Comparison of ENCODE assay signal across 8 cellular contexts in genomic region chr13:74132152-74132767, GRCh38. TPM values are rescaled to one million over a fixed set of nuclear protein-coding genes. Genes with fewer than 3 reads are reported as not detected.
A peak's percentile ranks its signal among the peaks of the same experiment; 100 is the strongest.
DNase-seq lines count a peak whose midpoint lies in the region; ATAC-seq, FAIRE-seq and TF ChIP-seq lines count a peak whose summit lies in the region.

No MANE protein-coding gene starts in this region.

- H3K27ac ChIP-seq in SU-DHL-6 (ENCODE audit: low read depth, low read length), result no peak overlapping the region
- no peak overlapping the region for H3K27ac ChIP-seq in duodenal mucosa (ENCODE audit: low read depth, low read length)

- intact Hi-C loops in lower leg skin (cut with DNase I; ENCODE audit: low total_unique reads), result loop anchor here (10.0 kb wide), 1 partner anchor 153 kb away; no protein-coding TSS in a partner anchor

- H3K9me3 Mint-ChIP-seq in naive thymus-derived CD8-positive, alpha-beta T cell, result peaks cover 0 to 2% (median 0%) of the 10 kb centered on the region in 9 donors

- H2AFZ ChIP-seq in SU-DHL-6 (ENCODE audit: low read depth, low read length, severe bottlenecking), result no peak overlapping the region

- H3K9me3 ChIP-seq in SU-DHL-6 (ENCODE audit: insufficient read depth, low read length) (no peaks in the 10 kb centered on the region), duodenal mucosa (ENCODE audit: control insufficient read depth in 1 of 2, low read length in 2 of 2) (no peaks in the 10 kb centered on the region)

- no peaks in the 10 kb centered on the region for H4K20me1 ChIP-seq in SU-DHL-6 (ENCODE audit: low read depth, low read length)

- POLR2A ChIA-PET in naive thymus-derived CD8-positive, alpha-beta T cell (lab: Charles Lee), result interaction anchor here (0.7 to 6.8 kb wide), 20 partner anchors 15 to 368 kb away, joined by 3 to 157 read pairs (median 6); no protein-coding TSS in a partner anchor

- peaks cover 0 to 17% of the 10 kb centered on the region in 2 donors for H3K4me1 ChIP-seq in duodenal mucosa (ENCODE audit: control insufficient read depth in 1 of 2, insufficient read depth in 2 of 2, low read length in 2 of 2)

- DNase-seq in GM13977 (ENCODE audit: low spot score), result peak; percentile 13
- DNase-seq in naive thymus-derived CD8-positive, alpha-beta T cell, result peak in 8 of 10 donors; percentile 27 to 71 (median 55)
- no peak for DNase-seq in lower leg skin (ENCODE audit: low spot score in 2 of 2)
- DNase-seq in urothelium cell line (ENCODE audit: low spot score), result no peak
- no peak for DNase-seq in hepatic stellate cell (ENCODE audit: low spot score)

- TF ChIP-seq CTCF in GM13977 (IDR thresholded peaks at IDR 0.05; ENCODE audit: extremely low read depth, insufficient read depth, missing control alignments) (no peak), SU-DHL-6 (IDR thresholded peaks at IDR 0.05; ENCODE audit: insufficient read depth, low read length, poor library complexity, severe bottlenecking) (no peak), lower leg skin (IDR thresholded peaks at IDR 0.05) (no peak)

- H3K4me3 ChIP-seq in SU-DHL-6 (ENCODE audit: insufficient read depth, low read length, poor library complexity, severe bottlenecking) (peak overlapping the region; percentile 94), duodenal mucosa (ENCODE audit: low read depth in 1 of 2, low read length in 2 of 2) (peak overlapping the region; percentile 66 to 79), lower leg skin (ENCODE audit: low read depth, poor library complexity, severe bottlenecking) (no peak overlapping the region)

- in situ Hi-C loops in GM13977 (cut with MboI; ENCODE audit: low pct_unique_long_range_greater_than_20kb, low sequenced_read_pairs, unreplicated experiment), result no loop called here

- peak overlapping the region; percentile 79 for H3K9ac ChIP-seq in SU-DHL-6 (ENCODE audit: low read length)
- peak overlapping the region; percentile 5 to 60 for H3K9ac ChIP-seq in duodenal mucosa (ENCODE audit: low read depth in 1 of 2, low read length in 2 of 2)

- ATAC-seq in naive thymus-derived CD8-positive, alpha-beta T cell, result peak in 1 of 2 donors; percentile 11
- ATAC-seq in GM21528 (IDR thresholded peaks at IDR 0.05; ENCODE audit: low FRiP score, unreplicated experiment), result no peak

- H3K4me3 Mint-ChIP-seq in naive thymus-derived CD8-positive, alpha-beta T cell, result peak overlapping the region in 9 of 10 donors; percentile 93 to 100 (median 97)

- H3K36me3 Mint-ChIP-seq in naive thymus-derived CD8-positive, alpha-beta T cell, result peaks cover 0 to 2% (median 0%) of the 10 kb centered on the region in 3 donors

- peaks cover 0 to 2% (median 0%) of the 10 kb centered on the region in 5 donors for H3K27me3 Mint-ChIP-seq in naive thymus-derived CD8-positive, alpha-beta T cell

- FAIRE-seq in urothelium cell line (lab: Jason Lieb, UNC), result no peak

- H3K4me1 Mint-ChIP-seq in naive thymus-derived CD8-positive, alpha-beta T cell, result peaks cover 20 to 54% (median 48%) of the 10 kb centered on the region in 4 donors

- peaks cover 39% of the 10 kb centered on the region for H3K79me2 ChIP-seq in SU-DHL-6 (ENCODE audit: insufficient read depth, low read length)

- WGBS in lower leg skin, 2 donors, result 33 to 39% methylated on average over 17 of the region's 17 CpGs

- no peaks in the 10 kb centered on the region for H3K36me3 ChIP-seq in SU-DHL-6 (ENCODE audit: low read length)
- no peaks in the 10 kb centered on the region for H3K36me3 ChIP-seq in duodenal mucosa (ENCODE audit: control insufficient read depth in 1 of 2, insufficient read depth in 2 of 2, low read length in 2 of 2)

- H3K27ac Mint-ChIP-seq in naive thymus-derived CD8-positive, alpha-beta T cell, result peak overlapping the region in 9 of 10 donors; percentile 96 to 100 (median 99)

- no peak for TF ChIP-seq POLR2A in lower leg skin (IDR thresholded peaks at IDR 0.05)

- no peaks in the 10 kb centered on the region for H3K27me3 ChIP-seq in SU-DHL-6 (ENCODE audit: low read length)
- H3K27me3 ChIP-seq in duodenal mucosa (ENCODE audit: control insufficient read depth in 1 of 2, insufficient read depth in 2 of 2, low read length in 2 of 2), result no peaks in the 10 kb centered on the region

- H3F3A ChIP-seq in SU-DHL-6 (ENCODE audit: insufficient read depth), result peaks cover 4% of the 10 kb centered on the region

- peak overlapping the region; percentile 92 for H3K4me2 ChIP-seq in SU-DHL-6 (ENCODE audit: low read depth, low read length, poor library complexity, severe bottlenecking)

- H3K9me2 ChIP-seq in SU-DHL-6 (replicated peaks; ENCODE audit: insufficient read depth, low read length), result no peaks in the 10 kb centered on the region

RNA-seq across cellular contexts. Expression of gene KLF12, which starts 1.9 kb away (rescaled TPM):
- total RNA-seq in naive thymus-derived CD8-positive, alpha-beta T cell, result 10 to 100 TPM; 72.6 to 77.9 TPM
- 10 to 100 TPM; 19.8 to 29.6 (median 20.0) TPM for polyA plus RNA-seq in naive thymus-derived CD8-positive, alpha-beta T cell
- 1 to 10 TPM; 3.1 to 5.5 (median 3.2) TPM for total RNA-seq in lower leg skin

Comparison
In these comparisons a context has a peak if more than half of its experiments do, and no peak if none do; other contexts are left out.
1. DNase-seq: peak in GM13977 (single experiment) and naive thymus-derived CD8-positive, alpha-beta T cell (8 of 10); none in lower leg skin (0 of 2), urothelium cell line (single experiment) and hepatic stellate cell (single experiment).
2. RNA of gene KLF12, which starts 1.9 kb away (total RNA-seq): 72.6 to 77.9 TPM in naive thymus-derived CD8-positive, alpha-beta T cell; 3.1 to 5.5 TPM in lower leg skin; every median in the first group is over 10 times any median in the second.